ENCODE assay signal across 20 cellular contexts in the genomic region with DNA sequence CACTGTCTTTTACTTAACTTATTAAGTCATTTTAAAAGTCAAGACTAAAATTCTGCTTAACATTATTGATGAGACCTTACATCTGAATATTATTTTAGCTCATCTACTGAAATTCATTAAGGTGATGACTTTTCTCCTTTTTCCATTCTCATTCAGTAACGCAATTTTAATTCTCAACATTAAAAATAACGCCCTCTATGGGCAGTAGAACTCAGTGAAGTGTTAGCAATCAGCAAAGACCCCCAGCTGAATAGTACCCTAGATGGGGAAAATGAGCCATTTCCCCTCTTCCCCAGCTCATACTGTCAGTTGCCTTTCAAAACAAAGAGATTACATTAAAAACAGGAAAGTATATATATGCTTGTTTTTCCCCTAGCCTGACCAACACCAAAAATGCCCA.
"Had no signal": no experiment of that assay in that cellular context is flagged by ENCODE, and none has a peak within 500 bp of the region (broad histone marks: within the 10 kb centered on the region; RNA-seq: fewer than 3 reads in every experiment).

No MANE protein-coding gene starts in this region.

- H3K9me3 Mint-ChIP-seq: activated naive CD8-positive, alpha-beta T cell treated with anti-CD3 and anti-CD28 coated beads for 36 hours; activated T-cell treated with anti-CD3 and anti-CD28 coated beads, Interleukin-2, amount 50 U/mL, for 4 hours; nephron; T-helper 2 cell treated with Interferon-gamma antibody and Interleukin-4, amounts not matched to agents 5 μg/mL and 100 μg/mL, for 36 hours had no signal

- DNase-seq: activated CD4-positive, alpha-beta T cell treated with anti-CD3 and anti-CD28 coated beads, Interleukin-2, amount 50 U/mL, for 48 hours; activated CD4-positive, CD25-positive, alpha-beta regulatory T cell treated with anti-CD3 and anti-CD28 coated beads, Interleukin-2, amount 50 U/mL, for 72 hours; activated CD8-positive, alpha-beta memory T cell treated with anti-CD3 and anti-CD28 coated beads, Interleukin-2, amount 10 ng/mL, durations not matched to agents 7 days and 5 days; activated gamma-delta T cell; activated naive CD8-positive, alpha-beta T cell treated with anti-CD3 and anti-CD28 coated beads for 36 hours; activated T-cell treated with anti-CD3 and anti-CD28 coated beads, Interleukin-2, amount 50 U/mL, for 4 hours; brain microvascular endothelial cell; dermis blood vessel endothelial cell; foreskin melanocyte; heart right ventricle; islet precursor cell; left ventricle myocardium superior; mesendoderm; sigmoid colon; stimulated activated CD4-positive, alpha-beta T cell treated with anti-CD3 and anti-CD28 coated beads, Interleukin-2, amount 100 ng/mL, for 24 hours; stimulated activated naive CD4-positive, alpha-beta T cell; substantia nigra; transverse colon had no signal

- H3K4me1 Mint-ChIP-seq: activated CD8-positive, alpha-beta memory T cell treated with anti-CD3 and anti-CD28 coated beads, Interleukin-2, amount 10 ng/mL, durations not matched to agents 7 days and 5 days; activated naive CD8-positive, alpha-beta T cell treated with anti-CD3 and anti-CD28 coated beads for 36 hours; nephron had no signal

- ATAC-seq: activated CD8-positive, alpha-beta memory T cell treated with anti-CD3 and anti-CD28 coated beads, Interleukin-2, amount 10 ng/mL, durations not matched to agents 7 days and 5 days; activated T-cell treated with anti-CD3 and anti-CD28 coated beads, Interleukin-2, amount 50 U/mL, for 4 hours; heart right ventricle; left ventricle myocardium superior had no signal

- H3K4me3 Mint-ChIP-seq: activated CD8-positive, alpha-beta memory T cell treated with anti-CD3 and anti-CD28 coated beads, Interleukin-2, amount 10 ng/mL, durations not matched to agents 7 days and 5 days; activated naive CD8-positive, alpha-beta T cell treated with anti-CD3 and anti-CD28 coated beads for 36 hours; activated T-cell treated with anti-CD3 and anti-CD28 coated beads, Interleukin-2, amount 50 U/mL, for 4 hours; nephron; T-helper 2 cell treated with Interferon-gamma antibody and Interleukin-4, amounts not matched to agents 5 μg/mL and 100 μg/mL, for 36 hours had no signal

- H3K36me3 Mint-ChIP-seq: activated CD8-positive, alpha-beta memory T cell treated with anti-CD3 and anti-CD28 coated beads, Interleukin-2, amount 10 ng/mL, durations not matched to agents 7 days and 5 days; activated naive CD8-positive, alpha-beta T cell treated with anti-CD3 and anti-CD28 coated beads for 36 hours had no signal

- H3K27me3 ChIP-seq: brain microvascular endothelial cell, sigmoid colon, transverse colon had no signal

- H3K9me3 ChIP-seq: sigmoid colon, transverse colon had no signal

- H3K4me1 ChIP-seq: heart right ventricle, sigmoid colon, transverse colon had no signal

- H3K4me3 ChIP-seq: heart right ventricle, sigmoid colon, transverse colon had no signal

- H3K36me3 ChIP-seq: brain microvascular endothelial cell, heart right ventricle, sigmoid colon, transverse colon had no signal

- H3K27ac ChIP-seq: brain microvascular endothelial cell, heart right ventricle, sigmoid colon, transverse colon had no signal

- H3K27ac Mint-ChIP-seq: activated CD8-positive, alpha-beta memory T cell treated with anti-CD3 and anti-CD28 coated beads, Interleukin-2, amount 10 ng/mL, durations not matched to agents 7 days and 5 days; activated naive CD8-positive, alpha-beta T cell treated with anti-CD3 and anti-CD28 coated beads for 36 hours; nephron; T-helper 2 cell treated with Interferon-gamma antibody and Interleukin-4, amounts not matched to agents 5 μg/mL and 100 μg/mL, for 36 hours had no signal
